ENCODE assay signal across 2 cellular contexts in genomic region chr11:65574963-65575567, GRCh38.
TF ChIP-seq lines count a peak whose summit lies in the region.

No MANE protein-coding gene starts in this region.

TF ChIP-seq in GM12878, 131 proteins besides CTCF, POLR2A, EP300 and RAD21:
- TF ChIP-seq ZBTB11 (CRISPR knock-in tag; IDR thresholded peaks at IDR 0.05) (no peak), LARP7 (IDR thresholded peaks at IDR 0.05) (peak; percentile 64; the same call in 1 of the 2 replicates), FOXM1 (IDR thresholded peaks at IDR 0.05; ENCODE audit: low read depth, low read length) (no peak), SMARCA5 (IDR thresholded peaks at IDR 0.05) (peak; percentile 96; the same call in 1 of the 2 replicates), BHLHE40 (IDR thresholded peaks at IDR 0.05; ENCODE audit: borderline replicate concordance in 1 of 2, low read depth in 2 of 2, low read length in 1 of 2) (peak in 1 of 2 experiments; percentile 37; a peak in 1 of 4 replicates), ZNF207 (IDR thresholded peaks at IDR 0.05; ENCODE audit: borderline replicate concordance) (peak; percentile 67; the same call in 1 of the 2 replicates), HCFC1 (IDR thresholded peaks at IDR 0.05; ENCODE audit: low read length) (no peak), HDGF (IDR thresholded peaks at IDR 0.05) (0 out of 2 replicates have a peak, but pooled peaks have one; percentile 3), MTA3 (IDR thresholded peaks at IDR 0.05; ENCODE audit: borderline replicate concordance, low read length) (no peak), ZNF217 (IDR thresholded peaks at IDR 0.05) (peak; percentile 87; the same call in 1 of the 2 replicates), IKZF1 (conservative IDR thresholded peaks at IDR 0.05) (no peak), NR2F1 (conservative IDR thresholded peaks at IDR 0.05) (peak; percentile 78), POLR2AphosphoS5 (IDR thresholded peaks at IDR 0.05; ENCODE audit: low read length) (peak; percentile 36), RB1 (IDR thresholded peaks at IDR 0.05; ENCODE audit: borderline replicate concordance) (0 out of 2 replicates have a peak, but pooled peaks have one; percentile 46), KAT2A (conservative IDR thresholded peaks at IDR 0.05; ENCODE audit: control insufficient read depth, low read depth, low read length) (no peak), SP1 (IDR thresholded peaks at IDR 0.05; ENCODE audit: low read depth, low read length) (no peak), KLF5 (IDR thresholded peaks at IDR 0.05; ENCODE audit: partially characterized antibody) (peak; percentile 24), ASH2L (IDR thresholded peaks at IDR 0.05; ENCODE audit: borderline replicate concordance, low read depth) (no peak), RCOR1 (conservative IDR thresholded peaks at IDR 0.05; ENCODE audit: low read depth, low read length) (no peak), NBN (IDR thresholded peaks at IDR 0.05) (no peak)
- TF ChIP-seq, protein P1, sequence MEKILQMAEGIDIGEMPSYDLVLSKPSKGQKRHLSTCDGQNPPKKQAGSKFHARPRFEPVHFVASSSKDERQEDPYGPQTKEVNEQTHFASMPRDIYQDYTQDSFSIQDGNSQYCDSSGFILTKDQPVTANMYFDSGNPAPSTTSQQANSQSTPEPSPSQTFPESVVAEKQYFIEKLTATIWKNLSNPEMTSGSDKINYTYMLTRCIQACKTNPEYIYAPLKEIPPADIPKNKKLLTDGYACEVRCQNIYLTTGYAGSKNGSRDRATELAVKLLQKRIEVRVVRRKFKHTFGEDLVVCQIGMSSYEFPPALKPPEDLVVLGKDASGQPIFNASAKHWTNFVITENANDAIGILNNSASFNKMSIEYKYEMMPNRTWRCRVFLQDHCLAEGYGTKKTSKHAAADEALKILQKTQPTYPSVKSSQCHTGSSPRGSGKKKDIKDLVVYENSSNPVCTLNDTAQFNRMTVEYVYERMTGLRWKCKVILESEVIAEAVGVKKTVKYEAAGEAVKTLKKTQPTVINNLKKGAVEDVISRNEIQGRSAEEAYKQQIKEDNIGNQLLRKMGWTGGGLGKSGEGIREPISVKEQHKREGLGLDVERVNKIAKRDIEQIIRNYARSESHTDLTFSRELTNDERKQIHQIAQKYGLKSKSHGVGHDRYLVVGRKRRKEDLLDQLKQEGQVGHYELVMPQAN (conservative IDR thresholded peaks at IDR 0.05) = 0 out of 2 replicates have a peak, but pooled peaks have one; percentile 24
- TF ChIP-seq, protein P2, sequence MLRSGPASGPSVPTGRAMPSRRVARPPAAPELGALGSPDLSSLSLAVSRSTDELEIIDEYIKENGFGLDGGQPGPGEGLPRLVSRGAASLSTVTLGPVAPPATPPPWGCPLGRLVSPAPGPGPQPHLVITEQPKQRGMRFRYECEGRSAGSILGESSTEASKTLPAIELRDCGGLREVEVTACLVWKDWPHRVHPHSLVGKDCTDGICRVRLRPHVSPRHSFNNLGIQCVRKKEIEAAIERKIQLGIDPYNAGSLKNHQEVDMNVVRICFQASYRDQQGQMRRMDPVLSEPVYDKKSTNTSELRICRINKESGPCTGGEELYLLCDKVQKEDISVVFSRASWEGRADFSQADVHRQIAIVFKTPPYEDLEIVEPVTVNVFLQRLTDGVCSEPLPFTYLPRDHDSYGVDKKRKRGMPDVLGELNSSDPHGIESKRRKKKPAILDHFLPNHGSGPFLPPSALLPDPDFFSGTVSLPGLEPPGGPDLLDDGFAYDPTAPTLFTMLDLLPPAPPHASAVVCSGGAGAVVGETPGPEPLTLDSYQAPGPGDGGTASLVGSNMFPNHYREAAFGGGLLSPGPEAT (IDR thresholded peaks at IDR 0.05; ENCODE audit: low read depth) = no peak; the same call in 1 of the 2 replicates

TF ChIP-seq in liver, 16 proteins besides CTCF, POLR2A, EP300 and RAD21:
- TF ChIP-seq RXRA (IDR thresholded peaks at IDR 0.05) (peak in 1 of 2 donors; percentile 20), FOXA1 (IDR thresholded peaks at IDR 0.05) (no peak), FOXA2 (IDR thresholded peaks at IDR 0.05) (no peak), HNF4G (IDR thresholded peaks at IDR 0.05) (no peak), NR2F2 (IDR thresholded peaks at IDR 0.05) (no peak), EGR1 (IDR thresholded peaks at IDR 0.05; ENCODE audit: low read depth in 2 of 2) (peak in 1 of 2 donors; percentile 5), HNF4A (conservative IDR thresholded peaks at IDR 0.05) (peak; percentile 25 to 35)
- TF ChIP-seq, protein P3, sequence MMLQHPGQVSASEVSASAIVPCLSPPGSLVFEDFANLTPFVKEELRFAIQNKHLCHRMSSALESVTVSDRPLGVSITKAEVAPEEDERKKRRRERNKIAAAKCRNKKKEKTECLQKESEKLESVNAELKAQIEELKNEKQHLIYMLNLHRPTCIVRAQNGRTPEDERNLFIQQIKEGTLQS (IDR thresholded peaks at IDR 0.05) = no peak
- TF ChIP-seq, protein P4, sequence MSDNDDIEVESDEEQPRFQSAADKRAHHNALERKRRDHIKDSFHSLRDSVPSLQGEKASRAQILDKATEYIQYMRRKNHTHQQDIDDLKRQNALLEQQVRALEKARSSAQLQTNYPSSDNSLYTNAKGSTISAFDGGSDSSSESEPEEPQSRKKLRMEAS (IDR thresholded peaks at IDR 0.05) = no peak
